In the genomic region with DNA sequence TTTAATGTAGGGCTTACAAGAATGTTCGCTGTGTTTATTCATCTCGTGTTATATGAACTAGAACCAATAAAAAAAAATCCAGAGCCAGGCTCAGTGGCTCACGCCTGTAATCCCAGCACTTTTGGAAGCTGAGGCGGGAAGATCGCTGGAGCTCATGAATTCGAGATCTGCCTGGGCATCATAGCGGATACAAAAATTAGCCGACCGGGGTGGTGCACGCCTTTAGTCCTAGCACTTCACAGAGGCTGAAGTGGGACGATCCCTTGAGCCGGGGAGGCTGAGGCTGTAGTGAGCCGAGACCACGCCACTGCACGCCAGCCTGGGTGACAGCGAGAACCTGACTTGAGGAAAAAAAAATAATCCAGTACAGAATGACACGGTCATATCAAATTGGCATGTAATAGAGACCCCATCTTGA, we compare ENCODE assay signal across 8 cellular contexts. TPM values are rescaled to one million over a fixed set of nuclear protein-coding genes. Genes with fewer than 3 reads are reported as not detected.
DNase-seq lines count a peak whose midpoint lies in the region; ATAC-seq and TF ChIP-seq lines count a peak whose summit lies in the region.

No MANE protein-coding gene starts in this region.

- H3K9me3 ChIP-seq in SJSA1 (replicated peaks): no peaks in the 10 kb centered on the region
- H3K9me3 ChIP-seq in colonic mucosa: no peaks in the 10 kb centered on the region
- no peaks in the 10 kb centered on the region for H3K9me3 ChIP-seq in mucosa of rectum (ENCODE audit: control insufficient read depth in 2 of 2, low read length in 2 of 2)
- H3K9me3 ChIP-seq in aorta (ENCODE audit: control insufficient read depth, low read length): no peaks in the 10 kb centered on the region

- no peaks in the 10 kb centered on the region for H3K36me3 ChIP-seq in SJSA1
- H3K36me3 ChIP-seq in colonic mucosa: no peaks in the 10 kb centered on the region
- H3K36me3 ChIP-seq in mucosa of rectum (ENCODE audit: control insufficient read depth in 2 of 2, insufficient read depth in 2 of 2, low read length in 2 of 2): no peaks in the 10 kb centered on the region
- no peaks in the 10 kb centered on the region for H3K36me3 ChIP-seq in aorta (ENCODE audit: control insufficient read depth in 1 of 2, insufficient read depth in 2 of 2, low read length in 1 of 2)

- ATAC-seq in aorta (ENCODE audit: low FRiP score) (peak; percentile 16), omental fat pad (ENCODE audit: low FRiP score) (no peak)

- DNase-seq in DMS53 treated with DMSO at 0.1 percent for 48 hours (lab: John Stamatoyannopoulos, UW; ENCODE audit: unreplicated experiment) (peak; percentile 79), HCEC 1CT (peak; percentile 46), SJSA1 (ENCODE audit: low read depth in 1 of 2, low spot score in 2 of 2) (peak in 1 of 2 experiments; percentile 73), colonic mucosa (peak; percentile 58), aorta (no peak), GM19240 (ENCODE audit: insufficient read length, low spot score) (no peak), omental fat pad (ENCODE audit: low spot score) (no peak)

- peak overlapping the region; percentile 60 to 70 for H3K9ac ChIP-seq in colonic mucosa (ENCODE audit: low read depth in 2 of 2, low read length in 2 of 2)
- H3K9ac ChIP-seq in mucosa of rectum (ENCODE audit: low read depth in 1 of 2, low read length in 2 of 2): peak overlapping the region; percentile 76 to 83

- 0% methylated on average over 17 of the region's 17 CpGs for WGBS in aorta, 2 donors

- H3K4me3 ChIP-seq in SJSA1 (peak overlapping the region; percentile 46), colonic mucosa (peak overlapping the region; percentile 49), mucosa of rectum (ENCODE audit: low read length in 2 of 2) (peak overlapping the region; percentile 78 to 85), aorta (ENCODE audit: low read length in 2 of 2) (peak overlapping the region; percentile 33 to 81)

- peak overlapping the region; percentile 89 for H3K27ac ChIP-seq in SJSA1
- peak overlapping the region; percentile 79 for H3K27ac ChIP-seq in colonic mucosa
- H3K27ac ChIP-seq in mucosa of rectum (ENCODE audit: low read depth in 2 of 2, low read length in 2 of 2): peak overlapping the region; percentile 82 to 89
- no peak overlapping the region for H3K27ac ChIP-seq in aorta (ENCODE audit: low read depth in 1 of 2, low read length in 2 of 2)

- TF ChIP-seq CTCF in colonic mucosa (IDR thresholded peaks at IDR 0.05) (no peak), omental fat pad (IDR thresholded peaks at IDR 0.05) (no peak)

- H3K27me3 ChIP-seq in SJSA1 (replicated peaks): no peaks in the 10 kb centered on the region
- H3K27me3 ChIP-seq in colonic mucosa: no peaks in the 10 kb centered on the region
- no peaks in the 10 kb centered on the region for H3K27me3 ChIP-seq in mucosa of rectum (ENCODE audit: control insufficient read depth in 2 of 2, insufficient read depth in 2 of 2, low read length in 2 of 2)
- H3K27me3 ChIP-seq in aorta (ENCODE audit: control insufficient read depth in 1 of 2, insufficient read depth in 2 of 2, low read length in 1 of 2): no peaks in the 10 kb centered on the region

- H3K4me1 ChIP-seq in SJSA1 (replicated peaks) (peaks cover 18% of the 10 kb centered on the region), colonic mucosa (peaks cover 6% of the 10 kb centered on the region), mucosa of rectum (ENCODE audit: control insufficient read depth in 2 of 2, insufficient read depth in 2 of 2, low read length in 2 of 2) (peaks cover 21 to 26% of the 10 kb centered on the region in 2 donors), aorta (ENCODE audit: control insufficient read depth in 1 of 2, insufficient read depth in 2 of 2, low read length in 2 of 2) (no peaks in the 10 kb centered on the region)

- intact Hi-C loops in colonic mucosa (cut with DNase I) (no loop called here), aorta (cut with DNase I) (loop anchor here in 1 of 2 donors (2.0 kb wide), 1 partner anchor 27 kb away; a partner anchor contains a TSS)

RNA-seq across cellular contexts. Expression of gene OR2B2, which starts 46.2 kb away (rescaled TPM):
- not detected in 2 replicates for total RNA-seq in SJSA1 (2014; rRNA removed; shearing (Covaris generic))
- total RNA-seq in colonic mucosa: not detected
- total RNA-seq in aorta: not detected
- not detected for polyA plus RNA-seq in aorta
- total RNA-seq in omental fat pad: not detected

Comparison
In these comparisons a context has a peak if more than half of its experiments do, and no peak if none do; other contexts are left out.
1. DNase-seq: peak in DMS53 treated with DMSO at 0.1 percent for 48 hours (single experiment), HCEC 1CT (single experiment) and colonic mucosa (single experiment); none in aorta (0 of 2), GM19240 (single experiment) and omental fat pad (single experiment).
2. H3K27ac ChIP-seq: peak in SJSA1 (single experiment), colonic mucosa (single experiment) and mucosa of rectum (2 of 2); none in aorta (0 of 2).
3. Peak in every context shown above with its lines, with median percentiles within 50 percentile points of each other: H3K4me3 ChIP-seq.